14 cellular contexts compared by ENCODE assay signal in the genomic region with DNA sequence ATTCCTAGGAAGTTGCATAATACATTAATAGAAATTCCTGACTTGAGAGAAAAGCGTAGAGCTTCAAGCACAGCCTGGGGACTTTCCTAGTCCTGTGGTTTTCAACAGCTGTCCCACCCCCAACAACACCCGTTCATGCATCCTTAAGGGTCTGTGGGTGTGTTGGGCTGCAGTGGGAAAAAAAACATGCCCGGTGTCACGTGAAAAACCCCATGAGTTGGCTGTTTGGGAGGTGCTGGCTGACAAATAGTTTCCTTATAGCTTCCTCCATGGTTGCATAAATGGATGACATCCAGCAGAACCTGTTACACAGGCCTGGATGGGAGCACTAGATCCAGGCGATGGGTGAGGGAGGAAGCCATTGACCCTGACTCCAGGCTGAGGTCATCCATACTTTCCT. TPM values are rescaled to one million over a fixed set of nuclear protein-coding genes. Genes with fewer than 3 reads are reported as not detected.
DNase-seq lines count a peak whose midpoint lies in the region; ATAC-seq and TF ChIP-seq lines count a peak whose summit lies in the region.
"Had no signal": no experiment of that assay in that cellular context is flagged by ENCODE, and none has a peak within 500 bp of the region (broad histone marks: within the 10 kb centered on the region; RNA-seq: fewer than 3 reads in every experiment).

No MANE protein-coding gene starts in this region.

- dilution Hi-C loops in IMR-90 (cut with HindIII; ENCODE audit: low sequenced_read_pairs, unreplicated experiment) (no loop called here), mammary epithelial cell (cut with HindIII; ENCODE audit: low sequenced_read_pairs) (no loop called here)

- POLR2A ChIA-PET in IMR-90 (lab: Charles Lee; ENCODE audit: unreplicated experiment): no interaction called here
- POLR2A ChIA-PET in naive thymus-derived CD4-positive, alpha-beta T cell (lab: Charles Lee): no interaction called here

- intact Hi-C loops in IMR-90 (cut with micrococcal nuclease) (no loop called here), mammary epithelial cell (cut with micrococcal nuclease) (no loop called here)
- intact Hi-C loops in naive thymus-derived CD4-positive, alpha-beta T cell (cut with micrococcal nuclease): no loop called here

- peaks cover 0 to 11% (median 0%) of the 10 kb centered on the region in 7 donors for H3K4me1 Mint-ChIP-seq in naive thymus-derived CD4-positive, alpha-beta T cell

- H3K4me2 ChIP-seq in IMR-90 (ENCODE audit: low read depth, low read length): peak overlapping the region; percentile 55; the same call in 1 of the 2 replicates
- peak overlapping the region; percentile 28 for H3K4me2 ChIP-seq in mammary epithelial cell (ENCODE audit: insufficient read depth, low read depth, low read length)
- H3K4me2 ChIP-seq: KMS-11 had no signal

- H3K4me3 ChIP-seq in IMR-90 (ENCODE audit: insufficient read depth, low read depth, low read length): no peak overlapping the region
- H3K4me3 ChIP-seq in mammary epithelial cell (replicated peaks in 1 of 3; ENCODE audit: insufficient read depth in 1 of 3, low read depth in 2 of 3, low read length in 3 of 3): no peak overlapping the region
- H3K4me3 ChIP-seq in naive thymus-derived CD4-positive, alpha-beta T cell (ENCODE audit: low read length): no peak overlapping the region
- H3K4me3 ChIP-seq: thoracic aorta had no signal

- BruUV-seq in IMR-90 (replicated peaks; lab: Mats Ljungman, UMichigan) (no TSS peak), mammary epithelial cell (replicated peaks; lab: Mats Ljungman, UMichigan) (no TSS peak)

- no CpG with 5 or more reads among the region's 5 CpGs for WGBS in IMR-90 (ENCODE audit: extremely low coverage in 2 of 2, insufficient read length in 1 of 2), 2 experiments
- 0% methylated on average over 5 of the region's 5 CpGs for WGBS in mammary epithelial cell (ENCODE audit: low coverage, missing lambda C conversion rate)

- no peak overlapping the region for H2BK5ac ChIP-seq in IMR-90 (ENCODE audit: low read depth, low read length, poor library complexity, severe bottlenecking)

- H2AFZ ChIP-seq in IMR-90 (replicated peaks; ENCODE audit: low read length, poor library complexity) (peak overlapping the region; percentile 35), mammary epithelial cell (ENCODE audit: low read depth, low read length) (no peak overlapping the region)

- no peaks in the 10 kb centered on the region for H3K9me1 ChIP-seq in IMR-90 (ENCODE audit: insufficient read depth, low read length)

- no peak overlapping the region for H3K14ac ChIP-seq in IMR-90 (replicated peaks; ENCODE audit: low read depth, low read length)

- no peak overlapping the region for H4K8ac ChIP-seq in IMR-90 (ENCODE audit: low read depth in 2 of 2, low read length in 2 of 2)

- H3K9ac ChIP-seq in IMR-90 (ENCODE audit: low read depth, low read length): no peak overlapping the region
- H3K9ac ChIP-seq in mammary epithelial cell (ENCODE audit: insufficient read depth, low read length): no peak overlapping the region
- H3K9ac ChIP-seq: KMS-11 had no signal

- CTCF ChIA-PET in IMR-90 (lab: Yijun Ruan, JAX): interaction anchor here (1.0 to 1.1 kb wide), 2 partner anchors 15 to 18 kb away, joined by 3 to 5 read pairs; a partner anchor contains a TSS
- CTCF ChIA-PET in mammary epithelial cell (lab: Charles Lee; ENCODE audit: low non-redundant PET): interaction anchor here (0.6 kb wide), 1 partner anchor 15 kb away, joined by 3 read pairs; no protein-coding TSS in a partner anchor
- CTCF ChIA-PET in naive thymus-derived CD4-positive, alpha-beta T cell (lab: Charles Lee): interaction anchor here (0.7 kb wide), 1 partner anchor 1801 kb away, joined by 3 read pairs; no protein-coding TSS in a partner anchor

- H3K79me1 ChIP-seq in IMR-90 (ENCODE audit: low read depth in 1 of 2, low read length in 2 of 2): no peaks in the 10 kb centered on the region

- peaks cover 0 to 3% (median 0%) of the 10 kb centered on the region in 11 donors for H3K9me3 Mint-ChIP-seq in naive thymus-derived CD4-positive, alpha-beta T cell

- H2BK20ac ChIP-seq in IMR-90 (ENCODE audit: low read depth, low read length): no peak overlapping the region

- in situ Hi-C loops in IMR-90 (cut with MboI; ENCODE audit: low sequenced_read_pairs) (no loop called here), mammary epithelial cell (cut with MboI; ENCODE audit: low sequenced_read_pairs in 2 of 2) (no loop called here)

- peaks cover 0 to 4% (median 0%) of the 10 kb centered on the region in 5 donors for H3K36me3 Mint-ChIP-seq in naive thymus-derived CD4-positive, alpha-beta T cell

- H3K4me1 ChIP-seq in IMR-90 (ENCODE audit: control insufficient read depth, insufficient read depth, low read length) (no peaks in the 10 kb centered on the region; the same call in 1 of the 2 replicates), mammary epithelial cell (ENCODE audit: insufficient read depth, low read length) (peaks cover 11% of the 10 kb centered on the region)
- no peaks in the 10 kb centered on the region for H3K4me1 ChIP-seq in naive thymus-derived CD4-positive, alpha-beta T cell (ENCODE audit: control insufficient read depth in 2 of 2, insufficient read depth in 2 of 2, low read length in 2 of 2)

- TF ChIP-seq CTCF in IMR-90 (conservative IDR thresholded peaks at IDR 0.05; ENCODE audit: low read depth, low read length) (no peak), mammary epithelial cell (conservative IDR thresholded peaks at IDR 0.05 in 1 of 2, IDR thresholded peaks at IDR 0.05 in 1 of 2; ENCODE audit: extremely low read depth in 1 of 2, insufficient read depth in 1 of 2, low read depth in 1 of 2, low read length in 2 of 2) (no peak)

- TF ChIP-seq RAD21 in IMR-90 (IDR thresholded peaks at IDR 0.05; ENCODE audit: low read length): no peak

- H4K5ac ChIP-seq in IMR-90 (ENCODE audit: low read depth, low read length): no peak overlapping the region

- no peak overlapping the region for H3K56ac ChIP-seq in IMR-90 (ENCODE audit: extremely low read depth, insufficient read depth, low read length)

- no peak overlapping the region for H2BK120ac ChIP-seq in IMR-90 (ENCODE audit: low read depth, low read length)

- H3K23ac ChIP-seq in IMR-90 (ENCODE audit: low read depth, low read length): no peak overlapping the region

- H3K27ac ChIP-seq in IMR-90 (ENCODE audit: insufficient read depth, low read length): no peak overlapping the region
- no peak overlapping the region for H3K27ac ChIP-seq in mammary epithelial cell (ENCODE audit: insufficient read depth, low read depth, low read length)
- H3K27ac ChIP-seq in naive thymus-derived CD4-positive, alpha-beta T cell (ENCODE audit: low read depth, low read length): no peak overlapping the region
- H3K27ac ChIP-seq: KMS-11, thoracic aorta had no signal

- no peaks in the 10 kb centered on the region for H4K20me1 ChIP-seq in IMR-90 (ENCODE audit: insufficient read depth, low read length)
- no peaks in the 10 kb centered on the region for H4K20me1 ChIP-seq in mammary epithelial cell (ENCODE audit: insufficient read depth, low read length)

- no peaks in the 10 kb centered on the region for H3K79me2 ChIP-seq in mammary epithelial cell (ENCODE audit: insufficient read depth, low read length)

- H4K91ac ChIP-seq in IMR-90 (ENCODE audit: insufficient read depth, low read depth, low read length): no peak overlapping the region

- no peak overlapping the region for H2BK15ac ChIP-seq in IMR-90 (ENCODE audit: low read depth, low read length)

- no peak overlapping the region for H3K4me3 Mint-ChIP-seq in naive thymus-derived CD4-positive, alpha-beta T cell
- H3K4me3 Mint-ChIP-seq: naive B cell had no signal

- no peak overlapping the region for H3K27ac Mint-ChIP-seq in naive thymus-derived CD4-positive, alpha-beta T cell
- H3K27ac Mint-ChIP-seq: naive B cell had no signal

- no peak for TF ChIP-seq POLR2A in IMR-90 (IDR thresholded peaks at IDR 0.05; ENCODE audit: low read depth, low read length)

- H3K27me3 ChIP-seq in IMR-90 (ENCODE audit: control insufficient read depth, insufficient read depth, low read length) (peaks cover 6% of the 10 kb centered on the region), mammary epithelial cell (ENCODE audit: insufficient read depth, low read length) (no peaks in the 10 kb centered on the region)
- no peaks in the 10 kb centered on the region for H3K27me3 ChIP-seq in naive thymus-derived CD4-positive, alpha-beta T cell (ENCODE audit: control insufficient read depth in 2 of 2, insufficient read depth in 2 of 2, low read length in 2 of 2)

- ATAC-seq in IMR-90 (ENCODE audit: low read depth): peak; percentile 46
- ATAC-seq in HG02571 (IDR thresholded peaks at IDR 0.05; ENCODE audit: unreplicated experiment): no peak
- no peak for ATAC-seq in HG03175 (IDR thresholded peaks at IDR 0.05; ENCODE audit: unreplicated experiment)
- ATAC-seq in naive thymus-derived CD4-positive, alpha-beta T cell: no peak

- H3K27me3 Mint-ChIP-seq in naive thymus-derived CD4-positive, alpha-beta T cell: peaks cover 18 to 34% (median 31%) of the 10 kb centered on the region in 5 donors

- no peaks in the 10 kb centered on the region for H3K36me3 ChIP-seq in IMR-90 (ENCODE audit: control insufficient read depth, insufficient read depth, low read length)
- no peaks in the 10 kb centered on the region for H3K36me3 ChIP-seq in mammary epithelial cell (ENCODE audit: insufficient read depth, low read length)
- no peaks in the 10 kb centered on the region for H3K36me3 ChIP-seq in naive thymus-derived CD4-positive, alpha-beta T cell (ENCODE audit: control insufficient read depth in 2 of 3, insufficient read depth in 3 of 3, low read length in 3 of 3)
- H3K36me3 ChIP-seq: thoracic aorta had no signal

- no peak overlapping the region for H2AK9ac ChIP-seq in IMR-90 (replicated peaks; ENCODE audit: low read depth, low read length, poor library complexity)

- H2AK5ac ChIP-seq in IMR-90 (ENCODE audit: low read depth, low read length): no peak overlapping the region

- DNase-seq in A172 (ENCODE audit: low spot score): peak; percentile 86
- peak; percentile 51 for DNase-seq in IMR-90
- peak; percentile 87 for DNase-seq in mammary epithelial cell
- peak; percentile 98 for DNase-seq in kidney tubule cell (ENCODE audit: low spot score)
- no peak for DNase-seq in NCI-H146 (lab: John Stamatoyannopoulos, UW)
- no peak for DNase-seq in naive thymus-derived CD4-positive, alpha-beta T cell
- DNase-seq: anterior cingulate cortex; naive B cell; NCI-H524 treated with DMSO at 0.1 percent for 48 hours; stimulated activated CD4-positive, alpha-beta T cell treated with anti-CD3 and anti-CD28 coated beads, Interleukin-2, amount 100 ng/mL, for 24 hours had no signal

- H3K4ac ChIP-seq in IMR-90 (ENCODE audit: low read depth, low read length): no peak overlapping the region

- no peak overlapping the region for H3K18ac ChIP-seq in IMR-90 (ENCODE audit: low read depth, low read length)

- H3K9me3 ChIP-seq in IMR-90 (ENCODE audit: control insufficient read depth, insufficient read depth, low read length): no peaks in the 10 kb centered on the region
- no peaks in the 10 kb centered on the region for H3K9me3 ChIP-seq in mammary epithelial cell (replicated peaks; ENCODE audit: insufficient read depth, low read length)
- no peaks in the 10 kb centered on the region for H3K9me3 ChIP-seq in naive thymus-derived CD4-positive, alpha-beta T cell (ENCODE audit: control insufficient read depth in 2 of 3, low read length in 3 of 3)
- H3K9me3 ChIP-seq: thoracic aorta had no signal

RNA-seq across cellular contexts. Expression of a gene that starts 15.0 kb away (rescaled TPM):
- 0.31 and 0.84 TPM in 2 replicates for total RNA-seq in A172 (2014; rRNA removed; shearing (Covaris generic))
- total RNA-seq in IMR-90 (2012; rRNA removed) (not detected in 2 replicates), mammary epithelial cell (under 1 TPM in 1 of 2 donors, not detected in 1; 0.07 TPM)
- polyA plus RNA-seq in IMR-90 (2012; rRNA removed) (not detected in 2 replicates), mammary epithelial cell (not detected)
- not detected in 2 replicates for polyA plus RNA-seq in IMR-90 (2012; cell fraction: cytosol; rRNA removed)
- polyA plus RNA-seq in IMR-90 (2012; cell fraction: nucleus; rRNA removed; ENCODE audit: low replicate concordance): not detected in 2 replicates
- polyA minus RNA-seq in mammary epithelial cell: not detected
- total RNA-seq in naive thymus-derived CD4-positive, alpha-beta T cell: under 1 TPM; 0.05 to 0.15 (median 0.08) TPM
- polyA plus RNA-seq in naive thymus-derived CD4-positive, alpha-beta T cell: not detected

Comparison
In these comparisons a context has a peak if more than half of its experiments do, and no peak if none do; other contexts are left out.
1. DNase-seq: peak in A172 (single experiment), IMR-90 (single experiment), mammary epithelial cell (single experiment) and kidney tubule cell (single experiment); none in NCI-H146 (single experiment) and naive thymus-derived CD4-positive, alpha-beta T cell (0 of 9).